Comparison of ENCODE assay signal across 22 cellular contexts in the genomic region with DNA sequence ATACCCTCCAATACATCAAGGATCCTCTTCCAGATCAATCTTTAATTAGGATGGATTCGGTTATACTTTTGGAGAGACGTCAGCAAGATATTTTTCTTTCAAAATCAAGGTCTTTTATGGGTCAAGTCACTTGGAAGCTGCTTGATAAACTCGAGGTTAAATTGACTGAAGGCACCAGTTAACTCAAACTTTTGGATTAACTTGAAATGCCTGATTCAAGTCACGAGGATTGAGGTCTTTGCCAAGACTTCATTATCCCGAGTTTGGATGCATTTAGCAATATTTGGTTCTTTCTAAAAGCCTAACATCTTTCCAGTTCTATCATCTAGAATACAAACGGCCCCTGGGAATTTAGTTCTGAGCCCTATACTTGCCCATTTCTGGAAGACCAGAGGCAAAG.
"Had no signal": no experiment of that assay in that cellular context is flagged by ENCODE, and none has a peak within 500 bp of the region (broad histone marks: within the 10 kb centered on the region; RNA-seq: fewer than 3 reads in every experiment).

No MANE protein-coding gene starts in this region.

- H3K36me3 Mint-ChIP-seq: activated naive CD4-positive, alpha-beta T cell treated with anti-CD3 and anti-CD28 coated beads, Interleukin-2, amount 50 U/mL, for 24 hours; naive B cell; neural progenitor cell; stimulated activated memory B cell treated with anti-CD40 and anti-IgM and Interleukin-4, amounts not matched to agents 10 μg/mL and 1 μg/mL and 100 μg/mL, for 72 hours; T-cell had no signal

- H3K36me3 ChIP-seq: adrenal gland, cardiac muscle cell, heart right ventricle, left ventricle myocardium inferior, neural progenitor cell, right lobe of liver had no signal

- H3K4me2 ChIP-seq: neural progenitor cell had no signal

- H3K27me3 ChIP-seq: adrenal gland, neural progenitor cell, right lobe of liver had no signal

- DNase-seq: activated CD4-positive, alpha-beta T cell treated with anti-CD3 and anti-CD28 coated beads, Interleukin-2, amount 10 ng/mL, durations not matched to agents 7 days and 5 days; activated CD4-positive, CD25-positive, alpha-beta regulatory T cell; activated CD8-positive, alpha-beta T cell treated with anti-CD3 and anti-CD28 coated beads, Interleukin-2, amount 10 ng/mL, durations not matched to agents 7 days and 5 days; activated effector memory CD4-positive, alpha-beta T cell treated with anti-CD3 and anti-CD28 coated beads, Interleukin-2, amount 50 U/mL, for 16 hours; activated T-cell treated with anti-CD3 and anti-CD28 coated beads, Interleukin-2, amount 50 U/mL, for 24 hours; adrenal gland; effector memory CD8-positive, alpha-beta T cell; heart right ventricle; left ventricle myocardium inferior; naive B cell; psoas muscle; right lobe of liver; stimulated activated CD4-positive, alpha-beta T cell treated with anti-CD3 and anti-CD28 coated beads, Interleukin-4, amount 100 ng/mL, for 4 hours; substantia nigra; T-cell; trophoblast cell had no signal

- H3K4me1 ChIP-seq: adrenal gland, neural progenitor cell, psoas muscle, right lobe of liver had no signal

- H2AFZ ChIP-seq: neural progenitor cell had no signal

- H3K27ac ChIP-seq: cardiac muscle cell, heart right ventricle, left ventricle myocardium inferior, neural progenitor cell, psoas muscle, right lobe of liver, SK-N-MC had no signal

- H3K4me3 ChIP-seq: adrenal gland, cardiac muscle cell, heart right ventricle, left ventricle myocardium inferior, neural progenitor cell, psoas muscle, right lobe of liver, SK-N-MC had no signal

- H3K4me1 Mint-ChIP-seq: activated CD4-positive, alpha-beta T cell treated with anti-CD3 and anti-CD28 coated beads, Interleukin-2, amount 10 ng/mL, durations not matched to agents 7 days and 5 days; activated naive CD4-positive, alpha-beta T cell treated with anti-CD3 and anti-CD28 coated beads, Interleukin-2, amount 50 U/mL, for 24 hours; naive B cell; stimulated activated memory B cell treated with anti-CD40 and anti-IgM and Interleukin-4, amounts not matched to agents 10 μg/mL and 1 μg/mL and 100 μg/mL, for 72 hours; T-cell had no signal

- ATAC-seq: activated CD8-positive, alpha-beta T cell treated with anti-CD3 and anti-CD28 coated beads, Interleukin-2, amount 10 ng/mL, durations not matched to agents 7 days and 5 days; effector memory CD8-positive, alpha-beta T cell; heart right ventricle; psoas muscle; right lobe of liver; Right ventricle myocardium inferior; stimulated activated memory B cell treated with anti-CD40 and anti-IgM and Interleukin-4, amounts not matched to agents 10 μg/mL and 1 μg/mL and 100 μg/mL, for 72 hours; T-cell had no signal

- H3K9me3 ChIP-seq: adrenal gland, heart right ventricle, left ventricle myocardium inferior, psoas muscle, right lobe of liver had no signal

- H3K27ac Mint-ChIP-seq: activated CD4-positive, alpha-beta T cell treated with anti-CD3 and anti-CD28 coated beads, Interleukin-2, amount 10 ng/mL, durations not matched to agents 7 days and 5 days; activated CD8-positive, alpha-beta T cell treated with anti-CD3 and anti-CD28 coated beads, Interleukin-2, amount 10 ng/mL, durations not matched to agents 7 days and 5 days; activated naive CD4-positive, alpha-beta T cell treated with anti-CD3 and anti-CD28 coated beads, Interleukin-2, amount 50 U/mL, for 24 hours; activated T-cell treated with anti-CD3 and anti-CD28 coated beads, Interleukin-2, amount 50 U/mL, for 24 hours; effector memory CD8-positive, alpha-beta T cell; naive B cell; neural progenitor cell; stimulated activated memory B cell treated with anti-CD40 and anti-IgM and Interleukin-4, amounts not matched to agents 10 μg/mL and 1 μg/mL and 100 μg/mL, for 72 hours; T-cell had no signal

- H3K9ac ChIP-seq: neural progenitor cell had no signal

- H3K27me3 Mint-ChIP-seq: activated T-cell treated with anti-CD3 and anti-CD28 coated beads, Interleukin-2, amount 50 U/mL, for 24 hours had no signal

- H3K9me3 Mint-ChIP-seq: activated CD4-positive, alpha-beta T cell treated with anti-CD3 and anti-CD28 coated beads, Interleukin-2, amount 10 ng/mL, durations not matched to agents 7 days and 5 days; activated naive CD4-positive, alpha-beta T cell treated with anti-CD3 and anti-CD28 coated beads, Interleukin-2, amount 50 U/mL, for 24 hours; activated T-cell treated with anti-CD3 and anti-CD28 coated beads, Interleukin-2, amount 50 U/mL, for 24 hours; effector memory CD8-positive, alpha-beta T cell; neural progenitor cell; stimulated activated memory B cell treated with anti-CD40 and anti-IgM and Interleukin-4, amounts not matched to agents 10 μg/mL and 1 μg/mL and 100 μg/mL, for 72 hours; T-cell had no signal

- H3K4me3 Mint-ChIP-seq: activated CD4-positive, alpha-beta T cell treated with anti-CD3 and anti-CD28 coated beads, Interleukin-2, amount 10 ng/mL, durations not matched to agents 7 days and 5 days; activated CD8-positive, alpha-beta T cell treated with anti-CD3 and anti-CD28 coated beads, Interleukin-2, amount 10 ng/mL, durations not matched to agents 7 days and 5 days; activated naive CD4-positive, alpha-beta T cell treated with anti-CD3 and anti-CD28 coated beads, Interleukin-2, amount 50 U/mL, for 24 hours; activated T-cell treated with anti-CD3 and anti-CD28 coated beads, Interleukin-2, amount 50 U/mL, for 24 hours; effector memory CD8-positive, alpha-beta T cell; naive B cell; neural progenitor cell; stimulated activated memory B cell treated with anti-CD40 and anti-IgM and Interleukin-4, amounts not matched to agents 10 μg/mL and 1 μg/mL and 100 μg/mL, for 72 hours; T-cell had no signal
